Comparison of ENCODE assay signal across 8 cellular contexts in the genomic region with DNA sequence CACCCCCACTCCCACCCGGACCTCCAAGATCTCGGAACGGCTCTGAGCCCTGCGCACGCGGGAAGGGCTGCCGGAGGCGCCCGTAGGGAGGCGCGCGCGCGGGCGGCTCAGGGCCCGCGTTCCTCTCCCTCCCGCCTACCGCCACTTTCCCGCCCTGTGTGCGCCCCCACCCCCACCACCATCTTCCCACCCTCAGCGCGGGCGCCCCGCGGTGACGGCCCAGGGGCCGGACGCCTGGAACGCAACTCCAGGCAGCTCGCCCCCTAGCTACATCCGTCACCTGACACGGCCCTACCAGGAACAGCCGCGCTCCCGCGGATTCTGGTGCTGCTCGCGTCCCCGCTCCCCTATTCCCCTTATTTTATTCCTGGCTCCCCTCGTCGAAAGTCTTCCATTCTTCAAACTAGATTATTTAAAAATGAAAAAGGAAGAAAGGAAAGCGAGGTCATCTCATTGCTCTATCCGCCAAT. TPM values are rescaled to one million over a fixed set of nuclear protein-coding genes. Genes with fewer than 3 reads are reported as not detected.
A peak's percentile ranks its signal among the peaks of the same experiment; 100 is the strongest.
DNase-seq lines count a peak whose midpoint lies in the region; ATAC-seq, FAIRE-seq and TF ChIP-seq lines count a peak whose summit lies in the region.

Gene CDKN2B-AS1 (plus strand): TSS at position 266 of the 470 bp plus-strand sequence.

- H3K4me1 Mint-ChIP-seq in activated naive CD4-positive, alpha-beta T cell treated with anti-CD3 and anti-CD28 coated beads for 36 hours (ENCODE audit: low read depth): peaks cover 13% of the 10 kb centered on the region

- peak within 1 kb of the TSS; percentile 91 for H3K4me2 ChIP-seq in parathyroid adenoma (ENCODE audit: low read length)

- TF ChIP-seq CTCF in D721Med (IDR thresholded peaks at IDR 0.05; ENCODE audit: insufficient read depth, missing control alignments) (peak; percentile 5), cardiac muscle cell (IDR thresholded peaks at IDR 0.05; ENCODE audit: low read depth, low read length) (no peak), parathyroid adenoma (IDR thresholded peaks at IDR 0.05) (no peak)

- peak within 1 kb of the TSS; percentile 40 for H3K4me3 ChIP-seq in cardiac muscle cell
- peak within 1 kb of the TSS; percentile 79 for H3K4me3 ChIP-seq in parathyroid adenoma (ENCODE audit: low read depth, low read length)

- H3K27me3 Mint-ChIP-seq in activated naive CD4-positive, alpha-beta T cell treated with anti-CD3 and anti-CD28 coated beads for 36 hours (ENCODE audit: low read depth): peaks cover 47% of the 10 kb centered on the region

- ATAC-seq in GM19452 (IDR thresholded peaks at IDR 0.05; ENCODE audit: unreplicated experiment): peak; percentile 42
- ATAC-seq in HG03442 (IDR thresholded peaks at IDR 0.05; ENCODE audit: unreplicated experiment): peak; percentile 34

- peaks cover 100% of the 10 kb centered on the region for H3K27me3 ChIP-seq in cardiac muscle cell
- H3K27me3 ChIP-seq in parathyroid adenoma (ENCODE audit: control insufficient read depth, insufficient read depth, low read length): peaks cover 4% of the 10 kb centered on the region

- no peak for FAIRE-seq in D721Med (lab: Jason Lieb, UNC)

- H3K4me3 Mint-ChIP-seq in activated naive CD4-positive, alpha-beta T cell treated with anti-CD3 and anti-CD28 coated beads for 36 hours: peak within 1 kb of the TSS; percentile 87

- H3K9me3 ChIP-seq in cardiac muscle cell (ENCODE audit: low read depth) (no peaks in the 10 kb centered on the region), parathyroid adenoma (ENCODE audit: control insufficient read depth, low read length) (no peaks in the 10 kb centered on the region)

- peak within 1 kb of the TSS; percentile 54 for H2AFZ ChIP-seq in parathyroid adenoma

- H3K36me3 ChIP-seq in cardiac muscle cell (no peaks in the 10 kb centered on the region), parathyroid adenoma (ENCODE audit: control insufficient read depth, insufficient read depth, low read length) (no peaks in the 10 kb centered on the region)

- H3K79me2 ChIP-seq in parathyroid adenoma: no peaks in the 10 kb centered on the region

- H3K36me3 Mint-ChIP-seq in activated naive CD4-positive, alpha-beta T cell treated with anti-CD3 and anti-CD28 coated beads for 36 hours (ENCODE audit: low read depth): peaks cover 2% of the 10 kb centered on the region

- intact Hi-C loops in activated naive CD4-positive, alpha-beta T cell treated with anti-CD3 and anti-CD28 coated beads for 36 hours (cut with micrococcal nuclease): loop anchor here (1.0 to 10.0 kb wide), 3 partner anchors 86 to 440 kb away; partner anchors contain the start of gene MTAP

- H3K9me3 Mint-ChIP-seq in activated naive CD4-positive, alpha-beta T cell treated with anti-CD3 and anti-CD28 coated beads for 36 hours: peaks cover 4% of the 10 kb centered on the region

- no peak for DNase-seq in D721Med (ENCODE audit: insufficient read length, low spot score)
- DNase-seq in NCI-H69 (lab: John Stamatoyannopoulos, UW): peak; percentile 97
- DNase-seq in activated naive CD4-positive, alpha-beta T cell treated with anti-CD3 and anti-CD28 coated beads for 36 hours: peak; percentile 47
- DNase-seq in cardiac muscle cell (ENCODE audit: low read depth in 1 of 2, low spot score in 1 of 2): peak; percentile 51 to 67
- no peak for DNase-seq in SW 1271 (lab: John Stamatoyannopoulos, UW)

- no peaks in the 10 kb centered on the region for H3K4me1 ChIP-seq in cardiac muscle cell (ENCODE audit: low read depth)
- no peaks in the 10 kb centered on the region for H3K4me1 ChIP-seq in parathyroid adenoma

- no peak within 1 kb of the TSS for H3K27ac ChIP-seq in cardiac muscle cell
- peak within 1 kb of the TSS; percentile 74 for H3K27ac ChIP-seq in parathyroid adenoma

- no peak within 1 kb of the TSS for H3K9ac ChIP-seq in parathyroid adenoma

- H3K27ac Mint-ChIP-seq in activated naive CD4-positive, alpha-beta T cell treated with anti-CD3 and anti-CD28 coated beads for 36 hours: peak within 1 kb of the TSS; percentile 36

- CTCF ChIA-PET in activated naive CD4-positive, alpha-beta T cell treated with anti-CD3 and anti-CD28 coated beads for 36 hours (lab: Charles Lee): interaction anchor here (0.9 to 2.3 kb wide), 4 partner anchors 14 to 461 kb away, joined by 3 to 8 read pairs (median 3); partner anchors contain the start of gene CDKN2B

RNA-seq across cellular contexts. Expression of gene CDKN2B-AS1, which starts in this region (rescaled TPM):
- total RNA-seq in activated naive CD4-positive, alpha-beta T cell treated with anti-CD3 and anti-CD28 coated beads for 36 hours: under 1 TPM in 1 of 2 experiments, not detected in 1; 0.24 TPM
- total RNA-seq in cardiac muscle cell: not detected in 2 replicates
- polyA plus RNA-seq in cardiac muscle cell: 0.44 TPM in 1 of 2 replicates, not detected in the other

Comparison
In these comparisons a context has a peak if more than half of its experiments do, and no peak if none do; other contexts are left out.
1. Peak in DNase-seq in activated naive CD4-positive, alpha-beta T cell treated with anti-CD3 and anti-CD28 coated beads for 36 hours; RNA of the gene not detected or under 1 TPM.
2. Peak in DNase-seq and H3K4me3 ChIP-seq in cardiac muscle cell; RNA of the gene not detected or under 1 TPM.